ENCODE assay signal across 9 cellular contexts in genomic region chr2:106269591-106270291, GRCh38.
DNase-seq lines count a peak whose midpoint lies in the region; ATAC-seq and TF ChIP-seq lines count a peak whose summit lies in the region.
"Had no signal": no experiment of that assay in that cellular context is flagged by ENCODE, and none has a peak within 500 bp of the region (broad histone marks: within the 10 kb centered on the region; RNA-seq: fewer than 3 reads in every experiment).

No MANE protein-coding gene starts in this region.

- peaks cover 13% of the 10 kb centered on the region for H3K27me3 Mint-ChIP-seq in activated CD4-positive, alpha-beta T cell treated with anti-CD3 and anti-CD28 coated beads for 36 hours

- H2AFZ ChIP-seq in parathyroid adenoma, result peak overlapping the region; percentile 16

- DNase-seq in DMS79 treated with DMSO at 0.1 percent for 48 hours (lab: John Stamatoyannopoulos, UW), result peak; percentile 27
- no peak for DNase-seq in DMS79 (lab: John Stamatoyannopoulos, UW)
- DNase-seq in LNCaP clone FGC (ENCODE audit: low read depth), result peak; percentile 88
- DNase-seq in activated CD4-positive, alpha-beta T cell treated with anti-CD3 and anti-CD28 coated beads for 36 hours, result peak; percentile 69
- DNase-seq in epithelial cell of proximal tubule (ENCODE audit: low read depth), result peak; percentile 20

- POLR2A ChIA-PET in activated CD4-positive, alpha-beta T cell treated with anti-CD3 and anti-CD28 coated beads for 36 hours (lab: Charles Lee), result no interaction called here

- no peak for TF ChIP-seq CTCF in LNCaP clone FGC (IDR thresholded peaks at IDR 0.05; ENCODE audit: control insufficient read depth, extremely low read depth, insufficient read depth)
- no peak for TF ChIP-seq CTCF in epithelial cell of proximal tubule (conservative IDR thresholded peaks at IDR 0.05; ENCODE audit: low read depth, low read length)
- no peak for TF ChIP-seq CTCF in parathyroid adenoma (IDR thresholded peaks at IDR 0.05)

- peak overlapping the region; percentile 47 for H3K27ac Mint-ChIP-seq in activated CD4-positive, alpha-beta T cell treated with anti-CD3 and anti-CD28 coated beads for 36 hours

- no peaks in the 10 kb centered on the region for H3K9me3 ChIP-seq in parathyroid adenoma (ENCODE audit: control insufficient read depth, low read length)

- peak overlapping the region; percentile 38 for H3K4me3 ChIP-seq in LNCaP clone FGC (ENCODE audit: low read depth, low read length)
- peak overlapping the region; percentile 48 for H3K4me3 ChIP-seq in epithelial cell of proximal tubule (ENCODE audit: low read depth, low read length)
- H3K4me3 ChIP-seq in parathyroid adenoma (ENCODE audit: low read depth, low read length), result peak overlapping the region; percentile 1

- H3K9ac ChIP-seq in parathyroid adenoma, result no peak overlapping the region

- peak overlapping the region; percentile 77 for H3K4me2 ChIP-seq in parathyroid adenoma (ENCODE audit: low read length)

- H3K36me3 Mint-ChIP-seq in activated CD4-positive, alpha-beta T cell treated with anti-CD3 and anti-CD28 coated beads for 36 hours (ENCODE audit: low read depth), result no peaks in the 10 kb centered on the region

- no peaks in the 10 kb centered on the region for H3K36me3 ChIP-seq in parathyroid adenoma (ENCODE audit: control insufficient read depth, insufficient read depth, low read length)

- intact Hi-C loops in activated CD4-positive, alpha-beta T cell treated with anti-CD3 and anti-CD28 coated beads for 36 hours (cut with DNase I, micrococcal nuclease), result no loop called here

- H3K27ac ChIP-seq in parathyroid adenoma, result no peak overlapping the region
- H3K27ac ChIP-seq: 22Rv1 had no signal

- no peaks in the 10 kb centered on the region for H3K4me1 ChIP-seq in parathyroid adenoma

- peaks cover 12% of the 10 kb centered on the region for H3K4me1 Mint-ChIP-seq in activated CD4-positive, alpha-beta T cell treated with anti-CD3 and anti-CD28 coated beads for 36 hours

- CTCF ChIA-PET in activated CD4-positive, alpha-beta T cell treated with anti-CD3 and anti-CD28 coated beads for 36 hours (lab: Charles Lee), result interaction anchor here (0.6 kb wide), 1 partner anchor 276 kb away, joined by 3 read pairs; no protein-coding TSS in a partner anchor

- H3K9me3 Mint-ChIP-seq in activated CD4-positive, alpha-beta T cell treated with anti-CD3 and anti-CD28 coated beads for 36 hours (ENCODE audit: low read depth), result no peaks in the 10 kb centered on the region

- H3K79me2 ChIP-seq in parathyroid adenoma, result no peaks in the 10 kb centered on the region

- H3K27me3 ChIP-seq in parathyroid adenoma (ENCODE audit: control insufficient read depth, insufficient read depth, low read length), result no peaks in the 10 kb centered on the region

- H3K4me3 Mint-ChIP-seq in activated CD4-positive, alpha-beta T cell treated with anti-CD3 and anti-CD28 coated beads for 36 hours, result peak overlapping the region; percentile 64

- peak; percentile 81 for ATAC-seq in activated CD4-positive, alpha-beta T cell treated with anti-CD3 and anti-CD28 coated beads for 36 hours
- ATAC-seq in HG02571 (IDR thresholded peaks at IDR 0.05; ENCODE audit: unreplicated experiment) (no peak), HG03469 (IDR thresholded peaks at IDR 0.05; ENCODE audit: unreplicated experiment) (no peak)
